ENCODE assay signal across 8 cellular contexts in genomic region chr1:34786521-34787325, GRCh38. TPM values are rescaled to one million over a fixed set of nuclear protein-coding genes. Genes with fewer than 3 reads are reported as not detected.
DNase-seq lines count a peak whose midpoint lies in the region; ATAC-seq and TF ChIP-seq lines count a peak whose summit lies in the region.

No MANE protein-coding gene starts in this region.

- peak overlapping the region in 1 of 3 experiments; percentile 21; a peak in 1 of 7 replicates for H3K27ac Mint-ChIP-seq in H9
- no peak overlapping the region for H3K27ac Mint-ChIP-seq in activated B cell treated with CpG ODN at 0.5 μM for 24 hours

- no peak overlapping the region for H2BK5ac ChIP-seq in H9 (ENCODE audit: insufficient read length, low read length)

- no peaks in the 10 kb centered on the region for H3K36me3 ChIP-seq in BJ (ENCODE audit: control insufficient read depth, insufficient read depth, low read length)

- ATAC-seq in activated B cell treated with CpG ODN at 0.5 μM for 24 hours (ENCODE audit: low read depth) (peak; percentile 82), GM18907 (IDR thresholded peaks at IDR 0.05; ENCODE audit: unreplicated experiment) (no peak)

- H3K4me2 ChIP-seq in H9 (ENCODE audit: insufficient read depth, insufficient read length, low read length), result no peak overlapping the region

- H2AFZ ChIP-seq in H9 (ENCODE audit: low read length), result no peak overlapping the region

- no peak overlapping the region for H3T11ph ChIP-seq in H9 (ENCODE audit: low read length)

- H4K8ac ChIP-seq in H9 (replicated peaks; ENCODE audit: insufficient read length, low read depth, low read length), result no peak overlapping the region

- no peak overlapping the region for H3K14ac ChIP-seq in H9 (ENCODE audit: insufficient read depth, low read length)

- 0 out of 2 replicates have a peak, but pooled peaks cover 3% of the 10 kb centered on the region for H3K4me1 ChIP-seq in H9 (ENCODE audit: insufficient read depth, low read length)

- no peaks in the 10 kb centered on the region for H3K79me2 ChIP-seq in H9 (ENCODE audit: insufficient read depth, low read length)

- H4K20me1 ChIP-seq in H9 (ENCODE audit: control insufficient read depth, insufficient read depth, insufficient read length), result no peaks in the 10 kb centered on the region

- H3K9me3 Mint-ChIP-seq in H9 (no peaks in the 10 kb centered on the region; a peak in 1 of 5 replicates), activated B cell treated with CpG ODN at 0.5 μM for 24 hours (no peaks in the 10 kb centered on the region)

- no peak overlapping the region for H2BK12ac ChIP-seq in H9 (ENCODE audit: insufficient read length, low read depth, low read length)

- CTCF ChIA-PET in BJ (lab: Yijun Ruan, JAX) (interaction anchor here (0.7 to 4.0 kb wide), 16 partner anchors 8 to 79 kb away, joined by 3 to 31 read pairs (median 4); no protein-coding TSS in a partner anchor), activated B cell treated with CpG ODN at 0.5 μM for 24 hours (lab: Charles Lee) (interaction anchor here (0.7 to 1.5 kb wide), 5 partner anchors 10 to 80 kb away, joined by 3 to 8 read pairs (median 4); no protein-coding TSS in a partner anchor)

- H3K4ac ChIP-seq in H9 (ENCODE audit: low read depth, low read length), result no peak overlapping the region

- H3K4me3 Mint-ChIP-seq in H9 (no peak overlapping the region), activated B cell treated with CpG ODN at 0.5 μM for 24 hours (no peak overlapping the region)

- no peak overlapping the region for H2BK20ac ChIP-seq in H9 (ENCODE audit: low read depth, low read length, poor library complexity, severe bottlenecking)

- DNase-seq in BJ (ENCODE audit: low read depth), result no peak
- peak; percentile 77 for DNase-seq in H9
- DNase-seq in NCI-H2227 treated with DMSO at 0.1 percent for 48 hours (lab: John Stamatoyannopoulos, UW), result peak; percentile 89
- DNase-seq in activated B cell treated with CpG ODN at 0.5 μM for 24 hours, result no peak
- peak; percentile 82 to 83 for DNase-seq in cardiac fibroblast (ENCODE audit: low read depth in 2 of 2)
- DNase-seq in kidney glomerular epithelial cell (lab: John Stamatoyannopoulos, UW), result peak; percentile 80
- DNase-seq in stimulated activated CD4-positive, alpha-beta T cell treated with anti-CD3 and anti-CD28 coated beads, Interleukin-1b, Interleukin-23, amount 100 ng/mL, for 4 hours (ENCODE audit: low read depth in 2 of 2), result peak; percentile 50 to 56

- no peak overlapping the region for H3K56ac ChIP-seq in H9 (ENCODE audit: insufficient read length, low read depth, low read length)

- H4K91ac ChIP-seq in H9 (ENCODE audit: insufficient read length, low read depth, low read length), result no peak overlapping the region

- H3K4me1 Mint-ChIP-seq in H9, result peaks cover 12 to 13% of the 10 kb centered on the region in 2 experiments
- H3K4me1 Mint-ChIP-seq in activated B cell treated with CpG ODN at 0.5 μM for 24 hours, result peaks cover 7% of the 10 kb centered on the region

- H2BK120ac ChIP-seq in H9 (ENCODE audit: low read depth, low read length, poor library complexity, severe bottlenecking), result no peak overlapping the region

- intact Hi-C loops in activated B cell treated with CpG ODN at 0.5 μM for 24 hours (cut with micrococcal nuclease), result loop anchor here (1.0 kb wide), 2 partner anchors 66 to 80 kb away; no protein-coding TSS in a partner anchor

- no peak overlapping the region for H3K18ac ChIP-seq in H9 (ENCODE audit: insufficient read length, low read depth, low read length)

- POLR2A ChIA-PET in BJ (lab: Charles Lee), result no interaction called here
- POLR2A ChIA-PET in activated B cell treated with CpG ODN at 0.5 μM for 24 hours (lab: Charles Lee), result interaction anchor here (0.9 kb wide), 1 partner anchor 198 kb away, joined by 3 read pairs; the partner anchor contains the start of gene TMEM35B

- H3K23ac ChIP-seq in H9 (ENCODE audit: insufficient read length, low read depth, low read length), result no peak overlapping the region

- no peaks in the 10 kb centered on the region for H3K79me1 ChIP-seq in H9 (ENCODE audit: insufficient read depth, low read depth, low read length, poor library complexity, severe bottlenecking)

- TF ChIP-seq CTCF in BJ (IDR thresholded peaks at IDR 0.05; ENCODE audit: insufficient read depth, low read depth, low read length) (peak; percentile 84), H9 (conservative IDR thresholded peaks at IDR 0.05) (peak; percentile 90), activated B cell treated with CpG ODN at 0.5 μM for 24 hours (IDR thresholded peaks at IDR 0.05) (no peak), cardiac fibroblast (IDR thresholded peaks at IDR 0.05; ENCODE audit: low read depth, low read length) (peak; percentile 87)

- no peak overlapping the region for H4K5ac ChIP-seq in H9 (ENCODE audit: insufficient read length, low read depth, low read length)

- H3K27me3 Mint-ChIP-seq in H9 (ENCODE audit: low read depth) (peaks cover 33% of the 10 kb centered on the region), activated B cell treated with CpG ODN at 0.5 μM for 24 hours (peaks cover 52% of the 10 kb centered on the region)

- no peaks in the 10 kb centered on the region for H3K9me3 ChIP-seq in H9 (ENCODE audit: control insufficient read depth, low read depth, low read length)

- no peak overlapping the region for H2BK15ac ChIP-seq in H9 (ENCODE audit: low read depth, low read length)

- H3K27me3 ChIP-seq in BJ (ENCODE audit: control insufficient read depth, insufficient read depth, low read length), result peaks cover 10% of the 10 kb centered on the region
- no peaks in the 10 kb centered on the region for H3K27me3 ChIP-seq in H9 (ENCODE audit: insufficient read depth, low read length)

- no peaks in the 10 kb centered on the region for H3K36me3 Mint-ChIP-seq in H9 (ENCODE audit: insufficient read depth in 1 of 3, low read depth in 3 of 3)
- H3K36me3 Mint-ChIP-seq in activated B cell treated with CpG ODN at 0.5 μM for 24 hours (ENCODE audit: low read depth), result no peaks in the 10 kb centered on the region

- H2AK5ac ChIP-seq in H9 (ENCODE audit: insufficient read length, low read length), result no peak overlapping the region

- no peak overlapping the region for H3K27ac ChIP-seq in H9 (ENCODE audit: insufficient read length, low read depth, low read length)

- no peak overlapping the region for H3K9ac ChIP-seq in H9 (ENCODE audit: extremely low read depth, insufficient read length, low read length)

- H3K4me3 ChIP-seq in BJ (ENCODE audit: low read depth, low read length), result no peak overlapping the region
- H3K4me3 ChIP-seq in cardiac fibroblast (replicated peaks in 1 of 2; ENCODE audit: low read depth in 2 of 2, low read length in 2 of 2), result no peak overlapping the region

- no CpG with 5 or more reads among the region's 14 CpGs for WGBS in H9 (ENCODE audit: extremely low coverage, insufficient read length, low lambda C conversion rate)

- peaks cover 4% of the 10 kb centered on the region for H3K23me2 ChIP-seq in H9 (ENCODE audit: insufficient read length, low read depth, low read length, poor library complexity, severe bottlenecking)

RNA-seq across cellular contexts. Expression of gene GJB3, which starts 5.7 kb away (rescaled TPM):
- polyA plus RNA-seq in BJ (2011; rRNA removed), result not detected in 2 replicates
- not detected in 2 replicates for polyA minus RNA-seq in BJ (2011; rRNA and poly(A)+ RNA removed)
- total RNA-seq in H9 (2021) (0.96 and 1.1 TPM in 2 replicates), activated B cell treated with CpG ODN at 0.5 μM for 24 hours (not detected in 2 replicates)

RNA-seq across cellular contexts. Expression of gene GJA4, which starts 6.1 kb away (rescaled TPM):
- not detected in 2 replicates for polyA plus RNA-seq in BJ (2011; rRNA removed)
- polyA minus RNA-seq in BJ (2011; rRNA and poly(A)+ RNA removed), result not detected in 2 replicates
- 1.4 and 2.1 TPM in 2 replicates for total RNA-seq in H9 (2021)
- total RNA-seq in activated B cell treated with CpG ODN at 0.5 μM for 24 hours, result not detected in 2 replicates

RNA-seq across cellular contexts. Expression of gene GJB4, which starts 27.2 kb away (rescaled TPM):
- polyA plus RNA-seq in BJ (2011; rRNA removed), result not detected in 2 replicates
- not detected in 2 replicates for polyA minus RNA-seq in BJ (2011; rRNA and poly(A)+ RNA removed)
- not detected in 2 replicates for total RNA-seq in H9 (2021)
- total RNA-seq in activated B cell treated with CpG ODN at 0.5 μM for 24 hours, result not detected in 2 replicates

RNA-seq across cellular contexts. Expression of gene GJB5, which starts 31.9 kb away (rescaled TPM):
- polyA plus RNA-seq in BJ (2011; rRNA removed), result not detected in 2 replicates
- 0.19 TPM in 1 of 2 replicates, not detected in the other for polyA minus RNA-seq in BJ (2011; rRNA and poly(A)+ RNA removed)
- total RNA-seq in H9 (2021) (0.22 and 0.26 TPM in 2 replicates), activated B cell treated with CpG ODN at 0.5 μM for 24 hours (not detected in 2 replicates)

Comparison
In these comparisons a context has a peak if more than half of its experiments do, and no peak if none do; other contexts are left out.
1. DNase-seq: peak in H9 (single experiment), NCI-H2227 treated with DMSO at 0.1 percent for 48 hours (single experiment), cardiac fibroblast (2 of 2), kidney glomerular epithelial cell (single experiment) and stimulated activated CD4-positive, alpha-beta T cell treated with anti-CD3 and anti-CD28 coated beads, Interleukin-1b, Interleukin-23, amount 100 ng/mL, for 4 hours (2 of 2); none in BJ (single experiment) and activated B cell treated with CpG ODN at 0.5 μM for 24 hours (single experiment).